Comparison of ENCODE assay signal across 14 cellular contexts in the genomic region with DNA sequence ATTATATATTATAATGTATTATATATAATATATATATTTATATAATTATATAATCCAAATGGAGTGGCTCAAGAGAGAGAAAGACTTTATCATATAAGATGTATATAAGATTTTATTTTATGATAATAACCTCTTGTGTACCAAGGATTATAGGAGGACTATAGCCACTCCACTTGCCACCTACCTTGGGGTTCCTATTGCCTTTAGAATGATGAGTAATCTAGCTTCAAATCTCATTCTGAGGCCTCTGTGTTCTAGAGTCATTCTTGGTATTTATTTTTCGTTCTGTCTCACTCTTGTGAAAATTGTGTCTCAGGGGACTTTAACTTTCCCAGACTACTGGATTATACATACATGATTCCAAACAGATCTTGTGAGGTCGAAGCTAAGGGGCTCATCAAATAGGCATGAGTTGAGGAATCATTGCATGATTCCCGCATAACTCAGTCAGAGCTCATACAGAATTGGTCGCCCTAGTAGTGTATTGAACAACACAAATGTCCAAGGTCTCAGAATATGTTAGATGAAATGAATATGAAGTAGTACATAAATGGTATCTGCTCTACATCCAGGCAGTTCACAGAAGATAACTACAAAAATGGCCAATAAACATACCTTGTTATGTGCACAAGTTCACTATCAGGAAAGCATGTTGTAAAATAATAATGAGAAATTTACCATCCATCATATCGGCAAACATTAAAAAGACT.
"Had no signal": no experiment of that assay in that cellular context is flagged by ENCODE, and none has a peak within 500 bp of the region (broad histone marks: within the 10 kb centered on the region; RNA-seq: fewer than 3 reads in every experiment).

No MANE protein-coding gene starts in this region.

- ATAC-seq: effector memory CD8-positive, alpha-beta T cell; mucosa of descending colon; SK-N-SH treated with all-trans-retinoic acid at 6 μM for 48 hours had no signal

- DNase-seq: activated B cell treated with CpG ODN at 0.5 μM for 24 hours; activated CD4-positive, alpha-beta T cell treated with anti-CD3 and anti-CD28 coated beads, Interleukin-2, amount 50 U/mL, for 1 hour; activated naive CD4-positive, alpha-beta T cell treated with anti-CD3 and anti-CD28 coated beads, Interleukin-2, amount 10 ng/mL, durations not matched to agents 7 days and 5 days; amniotic stem cell; dermis blood vessel endothelial cell; effector memory CD8-positive, alpha-beta T cell; mesenchymal stem cell; mucosa of descending colon; naive B cell; stimulated activated CD4-positive, alpha-beta T cell treated with anti-CD3 and anti-CD28 coated beads, Interleukin-15, amount 100 ng/mL, for 24 hours; stimulated activated CD4-positive, alpha-beta T cell treated with anti-CD3 and anti-CD28 coated beads, Interleukin-2, amount 100 ng/mL, for 48 hours; T-helper 9 cell; testis had no signal
